In the genomic region with DNA sequence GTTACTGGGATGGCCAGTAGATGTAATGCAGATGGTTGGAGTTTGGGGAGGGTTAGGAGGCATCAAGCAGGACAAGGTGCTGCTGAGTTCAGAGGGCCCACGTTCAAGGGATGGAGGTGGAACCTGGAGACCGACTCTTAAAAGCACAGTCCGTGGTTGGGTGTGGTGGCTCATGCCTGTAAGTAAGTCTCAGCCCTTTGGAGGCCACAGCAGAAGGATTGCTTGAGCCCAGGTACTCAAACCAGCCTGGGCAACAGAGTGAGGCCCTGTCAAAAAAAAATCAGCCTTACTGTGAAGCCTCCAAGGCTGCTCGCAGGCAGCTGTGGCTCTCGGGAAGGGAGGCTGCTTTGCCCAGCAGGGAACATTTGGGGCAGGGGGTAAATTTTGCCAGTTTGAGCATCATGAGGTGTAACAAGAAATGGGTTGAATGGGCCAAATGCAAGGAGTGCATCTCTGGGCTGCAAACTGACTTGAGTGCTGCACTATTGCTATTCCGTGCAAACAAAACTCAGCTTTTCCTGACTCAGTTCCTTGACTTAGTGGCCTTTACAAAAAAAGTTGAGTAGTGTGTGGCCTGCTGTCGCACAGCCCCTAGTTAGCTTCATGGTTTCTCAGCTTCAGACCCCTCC, we compare ENCODE assay signal across 22 cellular contexts. TPM values are rescaled to one million over a fixed set of nuclear protein-coding genes. Genes with fewer than 3 reads are reported as not detected.
DNase-seq lines count a peak whose midpoint lies in the region; ATAC-seq and TF ChIP-seq lines count a peak whose summit lies in the region.
"Had no signal": no experiment of that assay in that cellular context is flagged by ENCODE, and none has a peak within 500 bp of the region (broad histone marks: within the 10 kb centered on the region; RNA-seq: fewer than 3 reads in every experiment).

No MANE protein-coding gene starts in this region.

- no peaks in the 10 kb centered on the region for H3K9me3 ChIP-seq in CD8-positive, alpha-beta T cell (ENCODE audit: low read length)
- no peaks in the 10 kb centered on the region for H3K9me3 ChIP-seq in naive thymus-derived CD4-positive, alpha-beta T cell (ENCODE audit: control insufficient read depth in 2 of 3, low read length in 3 of 3)
- H3K9me3 ChIP-seq: lower lobe of right lung, right atrium auricular region had no signal

- no peaks in the 10 kb centered on the region for H3K27me3 ChIP-seq in CD8-positive, alpha-beta T cell (ENCODE audit: insufficient read depth, low read length)
- no peaks in the 10 kb centered on the region for H3K27me3 ChIP-seq in naive thymus-derived CD4-positive, alpha-beta T cell (ENCODE audit: control insufficient read depth in 2 of 2, insufficient read depth in 2 of 2, low read length in 2 of 2)
- H3K27me3 ChIP-seq: right atrium auricular region had no signal

- CTCF ChIA-PET in CD8-positive, alpha-beta T cell (lab: Charles Lee) = interaction anchor here (2.4 kb wide), 1 partner anchor 83 kb away, joined by 14 read pairs; no protein-coding TSS in a partner anchor
- CTCF ChIA-PET in naive thymus-derived CD4-positive, alpha-beta T cell (lab: Charles Lee) = no interaction called here

- H3K27ac Mint-ChIP-seq in CD8-positive, alpha-beta T cell = peak overlapping the region; percentile 69
- peak overlapping the region; percentile 48 for H3K27ac Mint-ChIP-seq in activated T-helper 17 cell treated with anti-CD3 and anti-CD28 coated beads, Interleukin-2, amount 50 U/mL, for 72 hours
- peak overlapping the region; percentile 57 to 92 (median 88) for H3K27ac Mint-ChIP-seq in naive thymus-derived CD4-positive, alpha-beta T cell

- peaks cover 29% of the 10 kb centered on the region for H3K4me1 Mint-ChIP-seq in CD8-positive, alpha-beta T cell (ENCODE audit: low read depth)
- H3K4me1 Mint-ChIP-seq in activated T-helper 17 cell treated with anti-CD3 and anti-CD28 coated beads, Interleukin-2, amount 50 U/mL, for 72 hours = peaks cover 15% of the 10 kb centered on the region
- H3K4me1 Mint-ChIP-seq in naive thymus-derived CD4-positive, alpha-beta T cell = peaks cover 8 to 47% (median 31%) of the 10 kb centered on the region in 7 donors

- peak; percentile 51 for DNase-seq in activated CD8-positive, alpha-beta memory T cell treated with anti-CD3 and anti-CD28 coated beads for 24 hours
- DNase-seq in activated CD8-positive, alpha-beta memory T cell treated with anti-CD3 and anti-CD28 coated beads, Interleukin-2, amount 50 U/mL, for 4 hours = no peak
- DNase-seq in CD8-positive, alpha-beta T cell = no peak
- no peak for DNase-seq in naive thymus-derived CD4-positive, alpha-beta T cell
- DNase-seq in OCI-M1 (lab: John Stamatoyannopoulos, UW) = no peak
- no peak for DNase-seq in COLO668 (lab: John Stamatoyannopoulos, UW; ENCODE audit: unreplicated experiment)
- DNase-seq: activated CD4-positive, alpha-beta T cell treated with anti-CD3 and anti-CD28 coated beads for 48 hours; activated T-cell treated with anti-CD3 and anti-CD28 coated beads, Interleukin-2, amount 50 U/mL, for 4 hours; amygdala; DMS153; erythroblast; GDM1; hippocampal formation; IMR-90; lower lobe of right lung; NCI-H1417; NCI-H2171 treated with DMSO at 0.1 percent for 48 hours; NCI-H526 treated with DMSO at 0.1 percent for 48 hours had no signal

- no peak overlapping the region for H3K4me3 ChIP-seq in CD8-positive, alpha-beta T cell (ENCODE audit: low read depth, low read length)
- H3K4me3 ChIP-seq in naive thymus-derived CD4-positive, alpha-beta T cell (ENCODE audit: low read length) = no peak overlapping the region
- H3K4me3 ChIP-seq: lower lobe of right lung, right atrium auricular region had no signal

- H3K27ac ChIP-seq in CD8-positive, alpha-beta T cell (ENCODE audit: low read depth, low read length) = no peak overlapping the region
- peak overlapping the region; percentile 66 for H3K27ac ChIP-seq in naive thymus-derived CD4-positive, alpha-beta T cell (ENCODE audit: low read depth, low read length)
- H3K27ac ChIP-seq: C4-2B, lower lobe of right lung, right atrium auricular region had no signal

- H3K9me3 Mint-ChIP-seq in CD8-positive, alpha-beta T cell = no peaks in the 10 kb centered on the region
- H3K9me3 Mint-ChIP-seq in activated T-helper 17 cell treated with anti-CD3 and anti-CD28 coated beads, Interleukin-2, amount 50 U/mL, for 72 hours = no peaks in the 10 kb centered on the region
- H3K9me3 Mint-ChIP-seq in naive thymus-derived CD4-positive, alpha-beta T cell = no peaks in the 10 kb centered on the region
- H3K9me3 Mint-ChIP-seq: activated T-cell treated with anti-CD3 and anti-CD28 coated beads, Interleukin-2, amount 50 U/mL, for 4 hours had no signal

- H3K36me3 ChIP-seq in CD8-positive, alpha-beta T cell (ENCODE audit: insufficient read depth, low read length) = peaks cover 40% of the 10 kb centered on the region
- peaks cover 19 to 50% (median 36%) of the 10 kb centered on the region in 3 experiments for H3K36me3 ChIP-seq in naive thymus-derived CD4-positive, alpha-beta T cell (ENCODE audit: control insufficient read depth in 2 of 3, insufficient read depth in 3 of 3, low read length in 3 of 3)

- no peak for ATAC-seq in CD8-positive, alpha-beta T cell
- no peak for ATAC-seq in activated T-helper 17 cell treated with anti-CD3 and anti-CD28 coated beads, Interleukin-2, amount 50 U/mL, for 72 hours (replicated peaks)
- ATAC-seq in naive thymus-derived CD4-positive, alpha-beta T cell = no peak
- no peak for ATAC-seq in GM21447 (IDR thresholded peaks at IDR 0.05; ENCODE audit: unreplicated experiment)

- H3K27me3 Mint-ChIP-seq in CD8-positive, alpha-beta T cell (ENCODE audit: low read depth) = no peaks in the 10 kb centered on the region
- no peaks in the 10 kb centered on the region for H3K27me3 Mint-ChIP-seq in activated T-helper 17 cell treated with anti-CD3 and anti-CD28 coated beads, Interleukin-2, amount 50 U/mL, for 72 hours
- H3K27me3 Mint-ChIP-seq in naive thymus-derived CD4-positive, alpha-beta T cell = no peaks in the 10 kb centered on the region

- POLR2A ChIA-PET in CD8-positive, alpha-beta T cell (lab: Charles Lee) = no interaction called here
- POLR2A ChIA-PET in naive thymus-derived CD4-positive, alpha-beta T cell (lab: Charles Lee) = interaction anchor here (1.2 kb wide), 1 partner anchor 467 kb away, joined by 3 read pairs; no protein-coding TSS in a partner anchor

- H3K4me1 ChIP-seq in CD8-positive, alpha-beta T cell (ENCODE audit: insufficient read depth, low read length) = peaks cover 24% of the 10 kb centered on the region
- H3K4me1 ChIP-seq in naive thymus-derived CD4-positive, alpha-beta T cell (ENCODE audit: control insufficient read depth in 2 of 2, insufficient read depth in 2 of 2, low read length in 2 of 2) = peaks cover 0 to 23% of the 10 kb centered on the region in 2 donors

- TF ChIP-seq CTCF in CD8-positive, alpha-beta T cell (IDR thresholded peaks at IDR 0.05) = no peak

- intact Hi-C loops in CD8-positive, alpha-beta T cell (cut with DNase I, micrococcal nuclease) = loop anchor here in 1 of 2 experiments (1.0 kb wide), 1 partner anchor 41 kb away; no protein-coding TSS in a partner anchor
- intact Hi-C loops in naive thymus-derived CD4-positive, alpha-beta T cell (cut with micrococcal nuclease) = loop anchor here in 1 of 2 donors (1.0 kb wide), 1 partner anchor 83 kb away; no protein-coding TSS in a partner anchor

- H3K36me3 Mint-ChIP-seq in CD8-positive, alpha-beta T cell = peaks cover 51% of the 10 kb centered on the region
- peaks cover 66% of the 10 kb centered on the region for H3K36me3 Mint-ChIP-seq in activated T-helper 17 cell treated with anti-CD3 and anti-CD28 coated beads, Interleukin-2, amount 50 U/mL, for 72 hours (ENCODE audit: low read depth)
- peaks cover 12 to 35% (median 24%) of the 10 kb centered on the region in 5 donors for H3K36me3 Mint-ChIP-seq in naive thymus-derived CD4-positive, alpha-beta T cell

- no peak overlapping the region for H3K4me3 Mint-ChIP-seq in CD8-positive, alpha-beta T cell
- H3K4me3 Mint-ChIP-seq in activated T-helper 17 cell treated with anti-CD3 and anti-CD28 coated beads, Interleukin-2, amount 50 U/mL, for 72 hours = no peak overlapping the region
- H3K4me3 Mint-ChIP-seq in naive thymus-derived CD4-positive, alpha-beta T cell = peak overlapping the region in 1 of 10 donors; percentile 15

RNA-seq across cellular contexts. Expression of a gene that starts 55.0 kb away (rescaled TPM):
- total RNA-seq in CD8-positive, alpha-beta T cell = 10 to 100 TPM; 22.1 to 23.2 TPM
- 10 to 100 TPM; 41.7 to 78.3 TPM for total RNA-seq in activated T-helper 17 cell treated with anti-CD3 and anti-CD28 coated beads, Interleukin-2, amount 50 U/mL, for 72 hours
- total RNA-seq in naive thymus-derived CD4-positive, alpha-beta T cell = 10 to 100 TPM; 40.9 to 71.7 (median 59.7) TPM
- 10 to 100 TPM; 26.6 to 28.3 TPM for polyA plus RNA-seq in naive thymus-derived CD4-positive, alpha-beta T cell
